In the genomic region with DNA sequence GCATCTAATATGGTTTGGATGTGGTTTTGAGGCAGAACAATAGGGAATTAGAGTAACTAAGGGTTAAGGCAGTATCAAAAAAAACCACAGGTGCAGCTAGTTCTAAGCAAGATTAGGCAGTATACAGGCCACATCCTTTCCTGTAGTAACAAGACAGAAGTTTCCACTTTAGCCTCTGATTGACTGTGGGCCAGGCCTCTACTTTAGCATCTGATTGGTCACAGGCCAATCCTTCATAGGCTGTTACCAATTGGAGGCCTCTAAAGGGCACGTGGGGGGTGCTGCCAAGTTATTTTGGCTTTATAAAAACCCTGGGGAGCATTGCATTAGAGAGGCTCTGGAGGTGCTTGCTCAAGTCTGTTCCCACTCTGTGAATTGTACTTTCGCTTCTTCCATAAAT, we compare ENCODE assay signal across 20 cellular contexts.
A peak's percentile ranks its signal among the peaks of the same experiment; 100 is the strongest.
DNase-seq lines count a peak whose midpoint lies in the region; ATAC-seq, FAIRE-seq and TF ChIP-seq lines count a peak whose summit lies in the region.
"Had no signal": no experiment of that assay in that cellular context is flagged by ENCODE, and none has a peak within 500 bp of the region (broad histone marks: within the 10 kb centered on the region; RNA-seq: fewer than 3 reads in every experiment).

No MANE protein-coding gene starts in this region.

- H2AFZ ChIP-seq in MM.1S (ENCODE audit: low read length), result no peak overlapping the region
- H2AFZ ChIP-seq: hepatocyte had no signal

- no peak overlapping the region for H3K4me2 ChIP-seq in MM.1S (ENCODE audit: low read depth, low read length)
- H3K4me2 ChIP-seq: hepatocyte had no signal

- no peak for FAIRE-seq in GM12892 (lab: Jason Lieb, UNC)

- no peaks in the 10 kb centered on the region; the same call in 1 of the 2 replicates for H3F3A ChIP-seq in MM.1S (ENCODE audit: insufficient read depth, low read length)

- no peak overlapping the region for H3K27ac ChIP-seq in MM.1S (ENCODE audit: low read length)
- H3K27ac ChIP-seq: breast epithelium, hepatocyte, prostate gland had no signal

- no peak overlapping the region for H3K4me3 ChIP-seq in GM12865 (ENCODE audit: low read depth, low read length)
- no peak overlapping the region for H3K4me3 ChIP-seq in MM.1S (ENCODE audit: low read length)
- H3K4me3 ChIP-seq: breast epithelium, hepatocyte, prostate gland had no signal

- DNase-seq in GM12865 (ENCODE audit: low read depth) (peak; percentile 11), MM.1S (peak; percentile 32), GM13977 (ENCODE audit: low spot score) (no peak), SKM-1 (lab: John Stamatoyannopoulos, UW; ENCODE audit: unreplicated experiment) (no peak), GM12892 (ENCODE audit: insufficient read length) (no peak)
- DNase-seq: AML-193; DMS153; effector CD8-positive, alpha-beta T cell; left cardiac atrium; NCI-H1105; NCI-H2171; NK-92 treated with Interleukin-12 subunit alpha and Interleukin-12 subunit beta, amount 100 ng/mL, for 24 hours; Right ventricle myocardium superior; T-helper 9 cell had no signal

- H3K4me1 ChIP-seq in MM.1S (ENCODE audit: low read length), result no peaks in the 10 kb centered on the region
- H3K4me1 ChIP-seq: breast epithelium, prostate gland had no signal

- H3K36me3 ChIP-seq in MM.1S (replicated peaks; ENCODE audit: insufficient read depth, low read length), result no peaks in the 10 kb centered on the region
- H3K36me3 ChIP-seq: breast epithelium, prostate gland had no signal

- H3K9me3 ChIP-seq in MM.1S (replicated peaks; ENCODE audit: insufficient read depth, low read length), result no peaks in the 10 kb centered on the region
- H3K9me3 ChIP-seq: breast epithelium, prostate gland had no signal

- H3K79me2 ChIP-seq in MM.1S (ENCODE audit: low read length), result no peaks in the 10 kb centered on the region
- H3K79me2 ChIP-seq: hepatocyte had no signal

- no peak for TF ChIP-seq POLR2A in GM12892 (IDR thresholded peaks at IDR 0.05; ENCODE audit: low read depth, low read length)

- in situ Hi-C loops in GM13977 (cut with MboI; ENCODE audit: low pct_unique_long_range_greater_than_20kb, low sequenced_read_pairs, unreplicated experiment), result loop anchor here (25.0 kb wide), 1 partner anchor 435 kb away; no protein-coding TSS in a partner anchor

- no peaks in the 10 kb centered on the region for H3K9me2 ChIP-seq in MM.1S (replicated peaks; ENCODE audit: insufficient read depth, low read length)

- H3K9ac ChIP-seq in MM.1S (ENCODE audit: low read length), result no peak overlapping the region

- TF ChIP-seq CTCF in GM12865 (IDR thresholded peaks at IDR 0.05; ENCODE audit: insufficient read depth, low read depth, low read length, missing control alignments) (no peak), MM.1S (IDR thresholded peaks at IDR 0.05; ENCODE audit: low read length) (no peak), GM13977 (IDR thresholded peaks at IDR 0.05; ENCODE audit: extremely low read depth, insufficient read depth, missing control alignments) (no peak)

- no peaks in the 10 kb centered on the region for H3K27me3 ChIP-seq in MM.1S (replicated peaks; ENCODE audit: insufficient read depth, low read length)
- H3K27me3 ChIP-seq: breast epithelium, hepatocyte had no signal

- ATAC-seq in GM19043 (IDR thresholded peaks at IDR 0.05; ENCODE audit: low read depth, unreplicated experiment), result peak; percentile 56
- peak; percentile 62 for ATAC-seq in HG02870 (IDR thresholded peaks at IDR 0.05; ENCODE audit: unreplicated experiment)
- ATAC-seq in SK-N-SH treated with all-trans-retinoic acid at 6 μM for 48 hours, result no peak
- ATAC-seq: left cardiac atrium had no signal

- no peaks in the 10 kb centered on the region for H4K20me1 ChIP-seq in MM.1S (ENCODE audit: insufficient read depth, low read length)

TF ChIP-seq in SK-N-SH treated with all-trans-retinoic acid at 6 μM for 48 hours, 23 proteins besides CTCF, POLR2A, EP300 and RAD21:
- no peak for TF ChIP-seq ESRRG (CRISPR knock-in tag; IDR thresholded peaks at IDR 0.05)
- TF ChIP-seq, protein P1, sequence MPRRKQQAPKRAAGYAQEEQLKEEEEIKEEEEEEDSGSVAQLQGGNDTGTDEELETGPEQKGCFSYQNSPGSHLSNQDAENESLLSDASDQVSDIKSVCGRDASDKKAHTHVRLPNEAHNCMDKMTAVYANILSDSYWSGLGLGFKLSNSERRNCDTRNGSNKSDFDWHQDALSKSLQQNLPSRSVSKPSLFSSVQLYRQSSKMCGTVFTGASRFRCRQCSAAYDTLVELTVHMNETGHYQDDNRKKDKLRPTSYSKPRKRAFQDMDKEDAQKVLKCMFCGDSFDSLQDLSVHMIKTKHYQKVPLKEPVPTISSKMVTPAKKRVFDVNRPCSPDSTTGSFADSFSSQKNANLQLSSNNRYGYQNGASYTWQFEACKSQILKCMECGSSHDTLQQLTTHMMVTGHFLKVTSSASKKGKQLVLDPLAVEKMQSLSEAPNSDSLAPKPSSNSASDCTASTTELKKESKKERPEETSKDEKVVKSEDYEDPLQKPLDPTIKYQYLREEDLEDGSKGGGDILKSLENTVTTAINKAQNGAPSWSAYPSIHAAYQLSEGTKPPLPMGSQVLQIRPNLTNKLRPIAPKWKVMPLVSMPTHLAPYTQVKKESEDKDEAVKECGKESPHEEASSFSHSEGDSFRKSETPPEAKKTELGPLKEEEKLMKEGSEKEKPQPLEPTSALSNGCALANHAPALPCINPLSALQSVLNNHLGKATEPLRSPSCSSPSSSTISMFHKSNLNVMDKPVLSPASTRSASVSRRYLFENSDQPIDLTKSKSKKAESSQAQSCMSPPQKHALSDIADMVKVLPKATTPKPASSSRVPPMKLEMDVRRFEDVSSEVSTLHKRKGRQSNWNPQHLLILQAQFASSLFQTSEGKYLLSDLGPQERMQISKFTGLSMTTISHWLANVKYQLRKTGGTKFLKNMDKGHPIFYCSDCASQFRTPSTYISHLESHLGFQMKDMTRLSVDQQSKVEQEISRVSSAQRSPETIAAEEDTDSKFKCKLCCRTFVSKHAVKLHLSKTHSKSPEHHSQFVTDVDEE (CRISPR knock-in tag; IDR thresholded peaks at IDR 0.05), result no peak
- TF ChIP-seq GLIS3 (CRISPR knock-in tag; IDR thresholded peaks at IDR 0.05), result no peak
- no peak for TF ChIP-seq CSDC2 (CRISPR knock-in tag; IDR thresholded peaks at IDR 0.05)
- TF ChIP-seq OSR1 (CRISPR knock-in tag; IDR thresholded peaks at IDR 0.05), result no peak
- TF ChIP-seq ZNF70 (CRISPR knock-in tag; IDR thresholded peaks at IDR 0.05), result no peak
- TF ChIP-seq, protein P2, sequence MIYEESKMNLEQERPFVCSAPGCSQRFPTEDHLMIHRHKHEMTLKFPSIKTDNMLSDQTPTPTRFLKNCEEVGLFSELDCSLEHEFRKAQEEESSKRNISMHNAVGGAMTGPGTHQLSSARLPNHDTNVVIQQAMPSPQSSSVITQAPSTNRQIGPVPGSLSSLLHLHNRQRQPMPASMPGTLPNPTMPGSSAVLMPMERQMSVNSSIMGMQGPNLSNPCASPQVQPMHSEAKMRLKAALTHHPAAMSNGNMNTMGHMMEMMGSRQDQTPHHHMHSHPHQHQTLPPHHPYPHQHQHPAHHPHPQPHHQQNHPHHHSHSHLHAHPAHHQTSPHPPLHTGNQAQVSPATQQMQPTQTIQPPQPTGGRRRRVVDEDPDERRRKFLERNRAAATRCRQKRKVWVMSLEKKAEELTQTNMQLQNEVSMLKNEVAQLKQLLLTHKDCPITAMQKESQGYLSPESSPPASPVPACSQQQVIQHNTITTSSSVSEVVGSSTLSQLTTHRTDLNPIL (CRISPR knock-in tag; IDR thresholded peaks at IDR 0.05; ENCODE audit: low read depth), result no peak
- TF ChIP-seq TOX (CRISPR knock-in tag; IDR thresholded peaks at IDR 0.05; ENCODE audit: borderline replicate concordance), result no peak
- no peak for TF ChIP-seq RARB (CRISPR knock-in tag; IDR thresholded peaks at IDR 0.05)
- no peak for TF ChIP-seq ZNF565 (CRISPR knock-in tag; conservative IDR thresholded peaks at IDR 0.05; ENCODE audit: low read depth)
- TF ChIP-seq, protein P3, sequence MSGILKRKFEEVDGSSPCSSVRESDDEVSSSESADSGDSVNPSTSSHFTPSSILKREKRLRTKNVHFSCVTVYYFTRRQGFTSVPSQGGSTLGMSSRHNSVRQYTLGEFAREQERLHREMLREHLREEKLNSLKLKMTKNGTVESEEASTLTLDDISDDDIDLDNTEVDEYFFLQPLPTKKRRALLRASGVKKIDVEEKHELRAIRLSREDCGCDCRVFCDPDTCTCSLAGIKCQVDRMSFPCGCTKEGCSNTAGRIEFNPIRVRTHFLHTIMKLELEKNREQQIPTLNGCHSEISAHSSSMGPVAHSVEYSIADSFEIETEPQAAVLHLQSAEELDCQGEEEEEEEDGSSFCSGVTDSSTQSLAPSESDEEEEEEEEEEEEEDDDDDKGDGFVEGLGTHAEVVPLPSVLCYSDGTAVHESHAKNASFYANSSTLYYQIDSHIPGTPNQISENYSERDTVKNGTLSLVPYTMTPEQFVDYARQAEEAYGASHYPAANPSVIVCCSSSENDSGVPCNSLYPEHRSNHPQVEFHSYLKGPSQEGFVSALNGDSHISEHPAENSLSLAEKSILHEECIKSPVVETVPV (CRISPR knock-in tag; IDR thresholded peaks at IDR 0.05), result no peak
TF ChIP-seq in SK-N-SH treated with all-trans-retinoic acid at 6 μM for 48 hours: peak in this region for 0.

Comparison
In these comparisons a context has a peak if more than half of its experiments do, and no peak if none do; other contexts are left out.
1. DNase-seq: peak in GM12865 (single experiment) and MM.1S (single experiment); none in GM13977 (single experiment), SKM-1 (single experiment) and GM12892 (single experiment).